Comparison of ENCODE assay signal across 23 cellular contexts in genomic region chr10:511849-512191, GRCh38.
DNase-seq lines count a peak whose midpoint lies in the region; ATAC-seq and TF ChIP-seq lines count a peak whose summit lies in the region.
"Had no signal": no experiment of that assay in that cellular context is flagged by ENCODE, and none has a peak within 500 bp of the region (broad histone marks: within the 10 kb centered on the region; RNA-seq: fewer than 3 reads in every experiment).

No MANE protein-coding gene starts in this region.

- CTCF ChIA-PET in OCI-LY7 (lab: Charles Lee; ENCODE audit: unreplicated experiment): interaction anchor here (0.6 to 0.7 kb wide), 3 partner anchors 10 to 36 kb away, joined by 3 to 7 read pairs (median 3); no protein-coding TSS in a partner anchor

- peaks cover 54% of the 10 kb centered on the region; the same call in 1 of the 2 replicates for H3K79me2 ChIP-seq in OCI-LY7 (ENCODE audit: insufficient read depth, low read depth, low read length)
- peaks cover 80% of the 10 kb centered on the region for H3K79me2 ChIP-seq in osteoblast (ENCODE audit: insufficient read depth, low read length)

- H4K20me1 ChIP-seq in OCI-LY7 (ENCODE audit: insufficient read depth, low read length): no peaks in the 10 kb centered on the region
- H4K20me1 ChIP-seq in osteoblast (ENCODE audit: insufficient read depth, low read length): peaks cover 46% of the 10 kb centered on the region

- H3K36me3 Mint-ChIP-seq in type B pancreatic cell: peaks cover 10% of the 10 kb centered on the region
- H3K36me3 Mint-ChIP-seq: immature natural killer cell, naive B cell had no signal

- peak overlapping the region; percentile 69 for H3K4me3 ChIP-seq in OCI-LY7 (ENCODE audit: low read depth, low read length, poor library complexity, severe bottlenecking)
- no peak overlapping the region for H3K4me3 ChIP-seq in gastroesophageal sphincter
- H3K4me3 ChIP-seq in osteoblast (ENCODE audit: insufficient read depth, low read length): no peak overlapping the region
- H3K4me3 ChIP-seq: SJCRH30 had no signal

- ATAC-seq in gastroesophageal sphincter (no peak), GM18867 (IDR thresholded peaks at IDR 0.05; ENCODE audit: unreplicated experiment) (no peak)

- peak overlapping the region; percentile 83 for H3K27ac Mint-ChIP-seq in type B pancreatic cell
- H3K27ac Mint-ChIP-seq: activated B cell treated with CpG ODN at 0.5 μM for 24 hours; activated CD8-positive, alpha-beta T cell treated with anti-CD3 and anti-CD28 coated beads for 36 hours; activated naive CD4-positive, alpha-beta T cell treated with anti-CD3 and anti-CD28 coated beads for 36 hours; activated T-cell treated with anti-CD3 and anti-CD28 coated beads, Interleukin-2, amount 50 U/mL, for 24 hours; T-helper 2 cell treated with Interferon-gamma antibody and Interleukin-4, amounts not matched to agents 5 μg/mL and 100 μg/mL, for 36 hours had no signal

- POLR2A ChIA-PET in OCI-LY7 (lab: Charles Lee): interaction anchor here (1.2 to 7.1 kb wide), 4 partner anchors 10 to 205 kb away, joined by 3 to 136 read pairs (median 16); no protein-coding TSS in a partner anchor

- H3K27me3 Mint-ChIP-seq in type B pancreatic cell: no peaks in the 10 kb centered on the region

- BruUV-seq in OCI-LY7 (replicated peaks; lab: Mats Ljungman, UMichigan): no TSS peak

- TF ChIP-seq POLR2A in gastroesophageal sphincter (IDR thresholded peaks at IDR 0.05): no peak

- H3K4me2 ChIP-seq in OCI-LY7 (ENCODE audit: low read length) (peak overlapping the region; percentile 88), osteoblast (ENCODE audit: insufficient read depth, low read length) (no peak overlapping the region)

- no peaks in the 10 kb centered on the region for H3K9me2 ChIP-seq in OCI-LY7 (ENCODE audit: insufficient read depth, low read length)

- peak overlapping the region; percentile 100 for H3K27ac ChIP-seq in OCI-LY7 (ENCODE audit: low read depth, low read length, poor library complexity, severe bottlenecking)
- peak overlapping the region in 3 of 4 donors; percentile 78 to 86 (median 78) for H3K27ac ChIP-seq in gastroesophageal sphincter
- H3K27ac ChIP-seq in osteoblast (ENCODE audit: low read depth, low read length): peak overlapping the region; percentile 74
- H3K27ac ChIP-seq: parathyroid adenoma, SJCRH30 had no signal

- peaks cover 15% of the 10 kb centered on the region for H3K9me3 ChIP-seq in OCI-LY7 (ENCODE audit: low read length)
- H3K9me3 ChIP-seq in gastroesophageal sphincter: no peaks in the 10 kb centered on the region
- H3K9me3 ChIP-seq in osteoblast (ENCODE audit: low read depth, low read length): no peaks in the 10 kb centered on the region
- H3K9me3 ChIP-seq: heart right ventricle, SJCRH30 had no signal

- TF ChIP-seq CTCF in OCI-LY7 (conservative IDR thresholded peaks at IDR 0.05; ENCODE audit: low read length) (no peak), gastroesophageal sphincter (IDR thresholded peaks at IDR 0.05) (no peak), osteoblast (IDR thresholded peaks at IDR 0.05; ENCODE audit: extremely low read depth, low read depth, low read length) (no peak), type B pancreatic cell (conservative IDR thresholded peaks at IDR 0.05) (no peak)

- intact Hi-C loops in OCI-LY7 (cut with micrococcal nuclease; ENCODE audit: unreplicated experiment): loop anchor here (1.0 to 5.0 kb wide), 6 partner anchors 14 to 535 kb away; partner anchors contain the start of gene IDI1

- H3K4me3 Mint-ChIP-seq in type B pancreatic cell: peak overlapping the region; percentile 32
- H3K4me3 Mint-ChIP-seq: activated B cell treated with CpG ODN at 0.5 μM for 24 hours; activated CD8-positive, alpha-beta T cell treated with anti-CD3 and anti-CD28 coated beads for 36 hours; activated naive CD4-positive, alpha-beta T cell treated with anti-CD3 and anti-CD28 coated beads for 36 hours; activated T-cell treated with anti-CD3 and anti-CD28 coated beads, Interleukin-2, amount 50 U/mL, for 24 hours; immature natural killer cell; T-helper 2 cell treated with Interferon-gamma antibody and Interleukin-4, amounts not matched to agents 5 μg/mL and 100 μg/mL, for 36 hours had no signal

- H3K36me3 ChIP-seq in OCI-LY7 (ENCODE audit: insufficient read depth, low read length): peaks cover 41% of the 10 kb centered on the region
- H3K36me3 ChIP-seq in gastroesophageal sphincter: peaks cover 0 to 13% of the 10 kb centered on the region in 2 donors
- peaks cover 3% of the 10 kb centered on the region for H3K36me3 ChIP-seq in osteoblast (ENCODE audit: insufficient read depth, low read length)
- H3K36me3 ChIP-seq: SJCRH30 had no signal

- H3K9me3 Mint-ChIP-seq in type B pancreatic cell: no peaks in the 10 kb centered on the region
- H3K9me3 Mint-ChIP-seq: activated B cell treated with CpG ODN at 0.5 μM for 24 hours; activated CD8-positive, alpha-beta T cell treated with anti-CD3 and anti-CD28 coated beads for 36 hours; activated naive CD4-positive, alpha-beta T cell treated with anti-CD3 and anti-CD28 coated beads for 36 hours; activated T-cell treated with anti-CD3 and anti-CD28 coated beads, Interleukin-2, amount 50 U/mL, for 24 hours; immature natural killer cell; naive B cell; T-helper 2 cell treated with Interferon-gamma antibody and Interleukin-4, amounts not matched to agents 5 μg/mL and 100 μg/mL, for 36 hours had no signal

- H2AFZ ChIP-seq in OCI-LY7 (ENCODE audit: low read length) (no peak overlapping the region; the same call in 1 of the 2 replicates), osteoblast (ENCODE audit: low read length) (no peak overlapping the region)
- H2AFZ ChIP-seq: parathyroid adenoma had no signal

- H3K4me1 ChIP-seq in OCI-LY7 (ENCODE audit: insufficient read depth, low read length, poor library complexity, severe bottlenecking): peaks cover 59% of the 10 kb centered on the region
- peaks cover 0 to 86% (median 36%) of the 10 kb centered on the region in 3 donors for H3K4me1 ChIP-seq in gastroesophageal sphincter
- H3K4me1 ChIP-seq in osteoblast (ENCODE audit: insufficient read depth, low read length): no peaks in the 10 kb centered on the region
- H3K4me1 ChIP-seq: parathyroid adenoma had no signal

- 40 to 49% methylated on average over 2 to 7 of the region's 14 CpGs for WGBS in gastroesophageal sphincter (ENCODE audit: low coverage in 1 of 2), 2 donors

- no peak for TF ChIP-seq EP300 in gastroesophageal sphincter (IDR thresholded peaks at IDR 0.05)

- H3K4me1 Mint-ChIP-seq in type B pancreatic cell (ENCODE audit: unreplicated experiment): peaks cover 56% of the 10 kb centered on the region

- H3K27me3 ChIP-seq in gastroesophageal sphincter (no peaks in the 10 kb centered on the region), osteoblast (ENCODE audit: insufficient read depth, low read length) (no peaks in the 10 kb centered on the region)
- H3K27me3 ChIP-seq: heart right ventricle, SJCRH30 had no signal

- DNase-seq in OCI-LY7 (ENCODE audit: low spot score) (peak; percentile 53), osteoblast (ENCODE audit: insufficient read length, low spot score, missing footprints) (peak; percentile 17), type B pancreatic cell (ENCODE audit: extremely low spot score, unreplicated experiment) (no peak), NCI-H526 treated with DMSO at 0.1 percent for 48 hours (lab: John Stamatoyannopoulos, UW) (no peak), cortex of kidney (lab: John Stamatoyannopoulos, UW) (no peak)
- DNase-seq: activated B cell treated with CpG ODN at 0.5 μM for 24 hours; activated CD8-positive, alpha-beta T cell treated with anti-CD3 and anti-CD28 coated beads for 36 hours; activated naive CD4-positive, alpha-beta T cell treated with anti-CD3 and anti-CD28 coated beads for 36 hours; activated T-cell treated with anti-CD3 and anti-CD28 coated beads, Interleukin-2, amount 50 U/mL, for 24 hours; AML-193; heart right ventricle; immature natural killer cell; KG1; naive B cell; NCI-H1048; NCI-H524 treated with DMSO at 0.1 percent for 48 hours; SJCRH30; small intestine; stimulated activated CD4-positive, alpha-beta T cell treated with anti-CD3 and anti-CD28 coated beads, Interleukin-4, amount 100 ng/mL, for 4 hours had no signal

Comparison
In these comparisons a context has a peak if more than half of its experiments do, and no peak if none do; other contexts are left out.
1. DNase-seq: peak in OCI-LY7 (single experiment) and osteoblast (single experiment); none in type B pancreatic cell (single experiment), NCI-H526 treated with DMSO at 0.1 percent for 48 hours (single experiment) and cortex of kidney (single experiment).
2. Peak in every context shown above with its lines, with median percentiles within 50 percentile points of each other: H3K27ac ChIP-seq.